ENCODE assay signal across 8 cellular contexts in the genomic region with DNA sequence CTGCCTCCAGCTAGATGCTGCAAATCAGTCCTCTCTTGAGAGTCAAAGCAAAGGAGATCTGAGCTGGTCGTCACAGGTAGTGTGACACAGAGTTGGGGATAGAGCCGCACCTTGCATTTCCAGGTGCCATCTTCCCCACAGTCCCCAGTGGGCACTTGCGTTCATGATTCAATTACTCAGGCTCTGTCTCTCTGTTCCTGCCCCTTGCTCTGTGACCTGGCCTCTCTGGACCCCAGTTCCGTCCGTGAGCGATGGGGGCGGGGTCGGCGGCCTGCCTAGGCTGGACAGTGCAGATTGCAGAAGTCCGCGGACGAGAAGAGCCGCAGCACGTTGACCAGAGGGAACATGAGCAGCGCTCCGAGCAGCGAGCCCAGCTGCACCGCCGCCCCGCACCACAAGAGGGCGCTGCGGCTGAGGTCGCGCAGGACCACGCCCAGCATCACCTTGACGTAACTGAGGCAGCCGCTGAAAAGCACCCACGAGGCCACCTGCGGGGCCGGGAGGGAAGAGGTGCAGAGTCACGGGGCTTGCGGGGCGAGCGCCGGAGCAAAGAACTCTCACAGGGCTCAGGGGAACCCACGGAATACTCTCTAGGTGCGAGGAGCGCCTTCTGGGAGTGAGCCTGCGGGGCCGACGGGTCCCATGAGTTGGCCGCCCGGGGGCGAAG. TPM values are rescaled to one million over a fixed set of nuclear protein-coding genes. Genes with fewer than 3 reads are reported as not detected.
A peak's percentile ranks its signal among the peaks of the same experiment; 100 is the strongest.
DNase-seq lines count a peak whose midpoint lies in the region; ATAC-seq and TF ChIP-seq lines count a peak whose summit lies in the region.

No MANE protein-coding gene starts in this region.

- no peak overlapping the region for H3K4me3 ChIP-seq in spleen

- no peaks in the 10 kb centered on the region for H3K9me3 Mint-ChIP-seq in activated CD4-positive, alpha-beta T cell treated with anti-CD3 and anti-CD28 coated beads, Interleukin-2, amount 10 ng/mL, durations not matched to agents 24 days and 14 days

- peak; percentile 81 for DNase-seq in activated CD4-positive, alpha-beta T cell treated with anti-CD3 and anti-CD28 coated beads, Interleukin-2, amount 10 ng/mL, durations not matched to agents 24 days and 14 days
- no peak for DNase-seq in activated CD4-positive, alpha-beta T cell treated with anti-CD3 and anti-CD28 coated beads, Interleukin-2, amount 50 U/mL, for 4 hours
- peak; percentile 53 to 58 for DNase-seq in activated CD4-positive, alpha-beta T cell treated with anti-CD3 and anti-CD28 coated beads, Interleukin-2, amount 50 U/mL, for 48 hours
- DNase-seq in germinal center (ENCODE audit: low spot score): peak; percentile 66
- no peak for DNase-seq in spleen
- no peak for DNase-seq in putamen (ENCODE audit: low spot score)
- DNase-seq in NCI-H446 treated with DMSO at 0.1 percent for 48 hours (lab: John Stamatoyannopoulos, UW): no peak

- intact Hi-C loops in activated CD4-positive, alpha-beta T cell treated with anti-CD3 and anti-CD28 coated beads, Interleukin-2, amount 10 ng/mL, durations not matched to agents 24 days and 14 days (cut with micrococcal nuclease): no loop called here
- intact Hi-C loops in spleen (cut with DNase I; ENCODE audit: low total_unique reads): no loop called here

- no peak for TF ChIP-seq POLR2A in spleen (IDR thresholded peaks at IDR 0.05)

- H3K27me3 ChIP-seq in spleen (replicated peaks in 1 of 7): peaks cover 0 to 44% (median 3%) of the 10 kb centered on the region in 7 donors

- H3K36me3 ChIP-seq in spleen: no peaks in the 10 kb centered on the region

- peak in 10 of 11 experiments; percentile 18 to 81 (median 54) for TF ChIP-seq CTCF in spleen (IDR thresholded peaks at IDR 0.05 in 8 of 11, conservative IDR thresholded peaks at IDR 0.05 in 3 of 11)

- H3K27ac Mint-ChIP-seq in activated CD4-positive, alpha-beta T cell treated with anti-CD3 and anti-CD28 coated beads, Interleukin-2, amount 10 ng/mL, durations not matched to agents 24 days and 14 days: no peak overlapping the region

- H3K27me3 Mint-ChIP-seq in activated CD4-positive, alpha-beta T cell treated with anti-CD3 and anti-CD28 coated beads, Interleukin-2, amount 10 ng/mL, durations not matched to agents 24 days and 14 days: peaks cover 1% of the 10 kb centered on the region

- no peak overlapping the region for H3K4me3 Mint-ChIP-seq in activated CD4-positive, alpha-beta T cell treated with anti-CD3 and anti-CD28 coated beads, Interleukin-2, amount 10 ng/mL, durations not matched to agents 24 days and 14 days

- peaks cover 5% of the 10 kb centered on the region for H3K4me1 Mint-ChIP-seq in activated CD4-positive, alpha-beta T cell treated with anti-CD3 and anti-CD28 coated beads, Interleukin-2, amount 10 ng/mL, durations not matched to agents 24 days and 14 days

- H3K27ac ChIP-seq in spleen: no peak overlapping the region

- peaks cover 0 to 2% (median 0%) of the 10 kb centered on the region in 6 donors for H3K4me1 ChIP-seq in spleen

- WGBS in spleen, 5 donors: 41 to 61% (median 42%) methylated on average over 35 to 44 of the region's 44 CpGs

- H3K36me3 Mint-ChIP-seq in activated CD4-positive, alpha-beta T cell treated with anti-CD3 and anti-CD28 coated beads, Interleukin-2, amount 10 ng/mL, durations not matched to agents 24 days and 14 days (ENCODE audit: low read depth): no peaks in the 10 kb centered on the region

- no peaks in the 10 kb centered on the region for H3K9me3 ChIP-seq in spleen

- no peak for ATAC-seq in HG02852 (IDR thresholded peaks at IDR 0.05; ENCODE audit: unreplicated experiment)

RNA-seq across cellular contexts. Expression of gene SLC52A3, which starts 7.4 kb away (rescaled TPM):
- total RNA-seq in activated CD4-positive, alpha-beta T cell treated with anti-CD3 and anti-CD28 coated beads, Interleukin-2, amount 10 ng/mL, durations not matched to agents 24 days and 14 days: not detected in 2 replicates
- under 1 TPM in 4 of 7 donors, not detected in 3; 0.17 to 0.44 (median 0.27) TPM for total RNA-seq in spleen
- under 1 TPM; 0.03 to 0.08 (median 0.04) TPM for polyA plus RNA-seq in spleen

Comparison
In these comparisons a context has a peak if more than half of its experiments do, and no peak if none do; other contexts are left out.
1. DNase-seq: peak in activated CD4-positive, alpha-beta T cell treated with anti-CD3 and anti-CD28 coated beads, Interleukin-2, amount 10 ng/mL, durations not matched to agents 24 days and 14 days (single experiment), activated CD4-positive, alpha-beta T cell treated with anti-CD3 and anti-CD28 coated beads, Interleukin-2, amount 50 U/mL, for 48 hours (2 of 2) and germinal center (single experiment); none in activated CD4-positive, alpha-beta T cell treated with anti-CD3 and anti-CD28 coated beads, Interleukin-2, amount 50 U/mL, for 4 hours (0 of 2), spleen (single experiment), putamen (single experiment) and NCI-H446 treated with DMSO at 0.1 percent for 48 hours (single experiment).